In the genomic region with DNA sequence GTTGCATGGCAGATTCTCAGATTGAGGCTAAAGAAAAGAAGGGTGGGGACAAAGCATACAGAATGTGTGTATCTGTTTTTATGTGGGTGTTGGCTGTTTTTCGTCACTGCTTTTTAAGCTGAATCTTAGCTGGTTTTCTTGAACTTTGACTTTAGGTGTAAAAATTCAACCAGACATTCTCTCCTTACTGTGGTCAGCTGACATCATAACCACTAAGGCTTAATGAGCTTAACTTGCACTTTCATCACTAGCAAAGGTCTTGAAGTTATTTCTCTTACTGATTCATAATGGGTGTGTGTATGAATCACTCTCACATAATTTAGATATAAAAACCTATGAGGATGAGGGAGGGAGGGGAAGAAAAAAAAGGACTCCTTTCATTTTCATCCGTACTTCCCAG, we compare ENCODE assay signal across 9 cellular contexts. TPM values are rescaled to one million over a fixed set of nuclear protein-coding genes. Genes with fewer than 3 reads are reported as not detected.
DNase-seq lines count a peak whose midpoint lies in the region; ATAC-seq and TF ChIP-seq lines count a peak whose summit lies in the region.
"Had no signal": no experiment of that assay in that cellular context is flagged by ENCODE, and none has a peak within 500 bp of the region (broad histone marks: within the 10 kb centered on the region; RNA-seq: fewer than 3 reads in every experiment).

No MANE protein-coding gene starts in this region.

- no peak overlapping the region for H3K4me3 ChIP-seq in tibial artery

- peak; percentile 64 to 69 for ATAC-seq in activated T-cell treated with anti-CD3 and anti-CD28 coated beads, Interleukin-2, amount 50 U/mL, for 72 hours (replicated peaks in 1 of 2)

- H3K27me3 ChIP-seq in tibial artery, result no peaks in the 10 kb centered on the region

- H3K9me3 Mint-ChIP-seq in activated T-cell treated with anti-CD3 and anti-CD28 coated beads, Interleukin-2, amount 50 U/mL, for 72 hours, result no peaks in the 10 kb centered on the region
- no peaks in the 10 kb centered on the region for H3K9me3 Mint-ChIP-seq in activated T-helper 1 cell treated with anti-CD3 and anti-CD28 coated beads, Interleukin-12 subunit alpha, Interleukin-12 subunit beta, Interleukin-2, Interleukin-4 antibody, amounts not matched to agents 30 ng/mL and 10 ng/mL and 1 ng/mL, durations not matched to agents 14 hours and 24 hours and 36 hours

- no peak for TF ChIP-seq CTCF in tibial artery (IDR thresholded peaks at IDR 0.05)

- peaks cover 49% of the 10 kb centered on the region for H3K4me1 Mint-ChIP-seq in activated T-cell treated with anti-CD3 and anti-CD28 coated beads, Interleukin-2, amount 50 U/mL, for 72 hours (ENCODE audit: low read depth)
- H3K4me1 Mint-ChIP-seq in activated T-helper 1 cell treated with anti-CD3 and anti-CD28 coated beads, Interleukin-12 subunit alpha, Interleukin-12 subunit beta, Interleukin-2, Interleukin-4 antibody, amounts not matched to agents 30 ng/mL and 10 ng/mL and 1 ng/mL, durations not matched to agents 14 hours and 24 hours and 36 hours (ENCODE audit: low read depth), result peaks cover 34% of the 10 kb centered on the region

- peak overlapping the region; percentile 17 to 56 for H3K27ac ChIP-seq in tibial artery

- H3K36me3 ChIP-seq in tibial artery, result peaks cover 14 to 30% (median 19%) of the 10 kb centered on the region in 3 donors

- intact Hi-C loops in activated T-helper 1 cell treated with anti-CD3 and anti-CD28 coated beads, Interleukin-12 subunit alpha, Interleukin-12 subunit beta, Interleukin-2, Interleukin-4 antibody, amounts not matched to agents 30 ng/mL and 10 ng/mL and 1 ng/mL, durations not matched to agents 14 hours and 24 hours and 36 hours (cut with micrococcal nuclease), result no loop called here
- intact Hi-C loops in tibial artery (cut with DNase I; ENCODE audit: low total_unique reads), result no loop called here

- peak overlapping the region; percentile 75 for H3K27ac Mint-ChIP-seq in activated T-cell treated with anti-CD3 and anti-CD28 coated beads, Interleukin-2, amount 50 U/mL, for 72 hours
- peak overlapping the region; percentile 88 for H3K27ac Mint-ChIP-seq in activated T-helper 1 cell treated with anti-CD3 and anti-CD28 coated beads, Interleukin-12 subunit alpha, Interleukin-12 subunit beta, Interleukin-2, Interleukin-4 antibody, amounts not matched to agents 30 ng/mL and 10 ng/mL and 1 ng/mL, durations not matched to agents 14 hours and 24 hours and 36 hours

- no peaks in the 10 kb centered on the region for H3K9me3 ChIP-seq in tibial artery

- H3K36me3 Mint-ChIP-seq in activated T-cell treated with anti-CD3 and anti-CD28 coated beads, Interleukin-2, amount 50 U/mL, for 72 hours (ENCODE audit: insufficient read depth in 2 of 2), result peaks cover 5 to 6% of the 10 kb centered on the region in 2 donors
- peaks cover 38% of the 10 kb centered on the region for H3K36me3 Mint-ChIP-seq in activated T-helper 1 cell treated with anti-CD3 and anti-CD28 coated beads, Interleukin-12 subunit alpha, Interleukin-12 subunit beta, Interleukin-2, Interleukin-4 antibody, amounts not matched to agents 30 ng/mL and 10 ng/mL and 1 ng/mL, durations not matched to agents 14 hours and 24 hours and 36 hours (ENCODE audit: low read depth)

- peak overlapping the region; percentile 60 to 73 for H3K4me3 Mint-ChIP-seq in activated T-cell treated with anti-CD3 and anti-CD28 coated beads, Interleukin-2, amount 50 U/mL, for 72 hours
- H3K4me3 Mint-ChIP-seq in activated T-helper 1 cell treated with anti-CD3 and anti-CD28 coated beads, Interleukin-12 subunit alpha, Interleukin-12 subunit beta, Interleukin-2, Interleukin-4 antibody, amounts not matched to agents 30 ng/mL and 10 ng/mL and 1 ng/mL, durations not matched to agents 14 hours and 24 hours and 36 hours, result peak overlapping the region; percentile 34

- H3K27me3 Mint-ChIP-seq in activated T-cell treated with anti-CD3 and anti-CD28 coated beads, Interleukin-2, amount 50 U/mL, for 72 hours (ENCODE audit: low read depth), result no peaks in the 10 kb centered on the region
- no peaks in the 10 kb centered on the region for H3K27me3 Mint-ChIP-seq in activated T-helper 1 cell treated with anti-CD3 and anti-CD28 coated beads, Interleukin-12 subunit alpha, Interleukin-12 subunit beta, Interleukin-2, Interleukin-4 antibody, amounts not matched to agents 30 ng/mL and 10 ng/mL and 1 ng/mL, durations not matched to agents 14 hours and 24 hours and 36 hours (ENCODE audit: insufficient read depth)

- peaks cover 0 to 25% (median 11%) of the 10 kb centered on the region in 4 donors for H3K4me1 ChIP-seq in tibial artery

- DNase-seq in activated T-cell treated with anti-CD3 and anti-CD28 coated beads, Interleukin-2, amount 50 U/mL, for 72 hours, result peak; percentile 34 to 51
- no peak for DNase-seq in activated T-cell treated with anti-CD3 and anti-CD28 coated beads, Interleukin-2, amount 50 U/mL, for 1 hour
- peak; percentile 10 for DNase-seq in activated T-helper 1 cell treated with anti-CD3 and anti-CD28 coated beads, Interleukin-12 subunit alpha, Interleukin-12 subunit beta, Interleukin-2, Interleukin-4 antibody, amounts not matched to agents 30 ng/mL and 10 ng/mL and 1 ng/mL, durations not matched to agents 14 hours and 24 hours and 36 hours (ENCODE audit: low spot score)
- peak; percentile 71 for DNase-seq in hepatic stellate cell (ENCODE audit: low spot score)
- DNase-seq in tibial artery, result no peak
- no peak for DNase-seq in NCI-H2081 (lab: John Stamatoyannopoulos, UW)
- DNase-seq in GDM1 (lab: John Stamatoyannopoulos, UW), result no peak
- no peak for DNase-seq in mesenteric fat pad (ENCODE audit: low spot score)
- DNase-seq: DND-41 had no signal

RNA-seq across cellular contexts. Expression of gene CDC6, which starts 4.0 kb away (rescaled TPM):
- 10 to 100 TPM; 86.2 to 92.6 TPM for total RNA-seq in activated T-cell treated with anti-CD3 and anti-CD28 coated beads, Interleukin-2, amount 50 U/mL, for 72 hours
- 130 and 135 TPM in 2 replicates for total RNA-seq in activated T-helper 1 cell treated with anti-CD3 and anti-CD28 coated beads, Interleukin-12 subunit alpha, Interleukin-12 subunit beta, Interleukin-2, Interleukin-4 antibody, amounts not matched to agents 30 ng/mL and 10 ng/mL and 1 ng/mL, durations not matched to agents 14 hours and 24 hours and 36 hours
- total RNA-seq in mesenteric fat pad, result 2.4 TPM

RNA-seq across cellular contexts. Expression of gene RARA, which starts 25.3 kb away (rescaled TPM):
- total RNA-seq in activated T-cell treated with anti-CD3 and anti-CD28 coated beads, Interleukin-2, amount 50 U/mL, for 72 hours, result 10 to 100 TPM; 33.4 to 45.2 TPM
- 19.3 and 19.9 TPM in 2 replicates for total RNA-seq in activated T-helper 1 cell treated with anti-CD3 and anti-CD28 coated beads, Interleukin-12 subunit alpha, Interleukin-12 subunit beta, Interleukin-2, Interleukin-4 antibody, amounts not matched to agents 30 ng/mL and 10 ng/mL and 1 ng/mL, durations not matched to agents 14 hours and 24 hours and 36 hours
- total RNA-seq in mesenteric fat pad, result 70.3 TPM

Comparison
In these comparisons a context has a peak if more than half of its experiments do, and no peak if none do; other contexts are left out.
1. DNase-seq: peak in activated T-cell treated with anti-CD3 and anti-CD28 coated beads, Interleukin-2, amount 50 U/mL, for 72 hours (2 of 2), activated T-helper 1 cell treated with anti-CD3 and anti-CD28 coated beads, Interleukin-12 subunit alpha, Interleukin-12 subunit beta, Interleukin-2, Interleukin-4 antibody, amounts not matched to agents 30 ng/mL and 10 ng/mL and 1 ng/mL, durations not matched to agents 14 hours and 24 hours and 36 hours (single experiment) and hepatic stellate cell (single experiment); none in activated T-cell treated with anti-CD3 and anti-CD28 coated beads, Interleukin-2, amount 50 U/mL, for 1 hour (single experiment), tibial artery (0 of 2), NCI-H2081 (0 of 2), GDM1 (single experiment) and mesenteric fat pad (single experiment).
2. RNA of gene CDC6, which starts 4.0 kb away (total RNA-seq): 130 to 135 TPM in activated T-helper 1 cell treated with anti-CD3 and anti-CD28 coated beads, Interleukin-12 subunit alpha, Interleukin-12 subunit beta, Interleukin-2, Interleukin-4 antibody, amounts not matched to agents 30 ng/mL and 10 ng/mL and 1 ng/mL, durations not matched to agents 14 hours and 24 hours and 36 hours and 86.2 to 92.6 TPM in activated T-cell treated with anti-CD3 and anti-CD28 coated beads, Interleukin-2, amount 50 U/mL, for 72 hours; 2.4 TPM in mesenteric fat pad (single experiment); every median in the first group is over 10 times any median in the second.